8 cellular contexts compared by ENCODE assay signal in the genomic region with DNA sequence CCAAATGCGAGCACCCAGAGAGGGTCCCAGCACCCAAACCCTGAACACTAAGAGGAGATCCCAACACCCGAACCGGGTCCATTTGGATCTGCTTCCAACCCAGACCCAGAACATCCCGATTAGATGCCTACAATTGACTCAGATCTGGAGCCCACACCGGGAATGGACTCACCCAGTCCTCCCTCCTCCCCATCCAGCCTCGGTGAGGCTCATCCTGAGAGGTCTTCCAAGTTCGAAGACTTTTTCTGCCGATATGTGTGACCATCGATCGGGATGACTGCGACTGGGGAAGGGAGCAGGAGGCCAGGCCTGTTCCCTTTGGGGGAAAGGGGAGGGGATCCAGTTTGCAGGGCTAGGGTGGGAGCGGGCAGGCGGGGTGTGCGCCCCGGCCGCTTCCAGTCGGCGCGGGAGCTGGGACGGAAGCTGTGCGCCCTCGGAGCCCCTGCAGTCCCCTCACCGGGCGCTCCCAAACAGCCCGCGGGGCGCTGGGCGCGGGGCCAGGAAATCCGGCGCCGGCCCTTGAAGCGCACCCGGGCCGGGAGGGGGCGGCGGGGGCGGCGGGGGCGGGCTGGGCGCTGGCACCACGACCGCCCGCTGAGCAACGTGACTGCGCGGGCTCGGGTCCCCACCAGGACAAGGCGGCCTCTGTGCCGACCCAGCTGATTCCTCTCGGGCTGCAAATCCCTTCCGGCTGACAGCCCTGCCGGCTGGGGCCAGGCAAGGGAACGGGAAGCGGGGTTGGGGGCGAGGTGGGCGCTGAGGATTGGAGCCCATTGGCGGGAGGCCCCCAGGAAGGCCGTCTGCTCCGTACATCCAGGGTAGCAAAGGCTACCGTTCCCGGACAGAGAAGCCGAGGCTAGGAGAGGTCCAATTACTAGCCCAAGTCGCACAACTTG.
DNase-seq lines count a peak whose midpoint lies in the region; ATAC-seq and TF ChIP-seq lines count a peak whose summit lies in the region.

No MANE protein-coding gene starts in this region.

- H3K36me3 Mint-ChIP-seq in natural killer cell: no peaks in the 10 kb centered on the region

- H3K27ac Mint-ChIP-seq in natural killer cell: peak overlapping the region in 1 of 2 donors; percentile 66

- peak overlapping the region; percentile 43 for H3K4me3 ChIP-seq in effector memory CD4-positive, alpha-beta T cell (ENCODE audit: insufficient read depth, low read depth, low read length, poor library complexity, severe bottlenecking)

- H3K36me3 ChIP-seq in effector memory CD4-positive, alpha-beta T cell (ENCODE audit: control insufficient read depth, insufficient read depth, low read length): no peaks in the 10 kb centered on the region

- H3K9me3 ChIP-seq in effector memory CD4-positive, alpha-beta T cell (ENCODE audit: control insufficient read depth, low read length): no peaks in the 10 kb centered on the region

- peak overlapping the region; percentile 82 for H3K4me3 Mint-ChIP-seq in natural killer cell

- DNase-seq in COR-L47 (lab: John Stamatoyannopoulos, UW) (peak; percentile 33), NCI-H69 (lab: John Stamatoyannopoulos, UW) (peak; percentile 50), natural killer cell (no peak), SKM-1 treated with dmso at 0.1 percent for 144 hours (lab: John Stamatoyannopoulos, UW; ENCODE audit: unreplicated experiment) (no peak)
- DNase-seq in effector memory CD4-positive, alpha-beta T cell: no peak
- no peak for DNase-seq in effector CD8-positive, alpha-beta T cell (lab: John Stamatoyannopoulos, UW)
- no peak for DNase-seq in activated CD4-positive, alpha-beta T cell treated with anti-CD3 and anti-CD28 coated beads for 1 hour

- H3K4me1 Mint-ChIP-seq in natural killer cell: peaks cover 6 to 31% of the 10 kb centered on the region in 2 donors

- intact Hi-C loops in natural killer cell (cut with micrococcal nuclease): no loop called here

- H3K27ac ChIP-seq in effector memory CD4-positive, alpha-beta T cell (ENCODE audit: insufficient read depth, low read length, poor library complexity, severe bottlenecking): no peak overlapping the region

- TF ChIP-seq CTCF in natural killer cell (IDR thresholded peaks at IDR 0.05): no peak

- H3K9me3 Mint-ChIP-seq in natural killer cell: no peaks in the 10 kb centered on the region

- peaks cover 5% of the 10 kb centered on the region for H3K4me1 ChIP-seq in effector memory CD4-positive, alpha-beta T cell (ENCODE audit: control insufficient read depth, insufficient read depth, low read length, poor library complexity, severe bottlenecking)

- H3K27me3 ChIP-seq in effector memory CD4-positive, alpha-beta T cell (replicated peaks; ENCODE audit: control insufficient read depth, insufficient read depth, low read length, poor library complexity, severe bottlenecking): no peaks in the 10 kb centered on the region

- ATAC-seq in natural killer cell (peak; percentile 33 to 73 (median 72)), HG02571 (IDR thresholded peaks at IDR 0.05; ENCODE audit: unreplicated experiment) (no peak)

- no peaks in the 10 kb centered on the region for H3K27me3 Mint-ChIP-seq in natural killer cell (ENCODE audit: low read depth in 2 of 2)

Comparison
In these comparisons a context has a peak if more than half of its experiments do, and no peak if none do; other contexts are left out.
1. DNase-seq: peak in COR-L47 (single experiment) and NCI-H69 (single experiment); none in effector memory CD4-positive, alpha-beta T cell (0 of 3), natural killer cell (single experiment), SKM-1 treated with dmso at 0.1 percent for 144 hours (single experiment), effector CD8-positive, alpha-beta T cell (single experiment) and activated CD4-positive, alpha-beta T cell treated with anti-CD3 and anti-CD28 coated beads for 1 hour (single experiment).